Comparison of ENCODE assay signal across 1 cellular context in the genomic region with DNA sequence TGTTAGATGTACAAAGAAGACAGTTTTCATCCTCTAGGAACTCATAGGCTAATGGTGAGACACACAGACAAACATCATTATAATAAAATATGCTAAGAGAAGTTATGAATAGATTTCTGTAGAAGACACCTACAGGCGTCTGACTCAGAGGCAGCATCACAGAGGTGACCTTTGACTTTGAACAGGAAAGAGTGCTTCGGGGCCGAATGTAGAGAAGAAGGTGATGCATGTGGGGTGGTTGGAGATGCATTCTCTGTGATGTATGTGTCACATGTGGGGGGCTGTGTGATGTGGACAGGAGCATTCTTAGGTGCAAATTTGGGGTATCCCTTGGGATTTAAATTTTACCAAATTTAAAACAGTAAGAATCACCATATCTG.
TF ChIP-seq lines count a peak whose summit lies in the region.

No MANE protein-coding gene starts in this region.

TF ChIP-seq in WTC11, 78 proteins besides CTCF, POLR2A, EP300 and RAD21 (continued from another document):
- TF ChIP-seq, protein P1, sequence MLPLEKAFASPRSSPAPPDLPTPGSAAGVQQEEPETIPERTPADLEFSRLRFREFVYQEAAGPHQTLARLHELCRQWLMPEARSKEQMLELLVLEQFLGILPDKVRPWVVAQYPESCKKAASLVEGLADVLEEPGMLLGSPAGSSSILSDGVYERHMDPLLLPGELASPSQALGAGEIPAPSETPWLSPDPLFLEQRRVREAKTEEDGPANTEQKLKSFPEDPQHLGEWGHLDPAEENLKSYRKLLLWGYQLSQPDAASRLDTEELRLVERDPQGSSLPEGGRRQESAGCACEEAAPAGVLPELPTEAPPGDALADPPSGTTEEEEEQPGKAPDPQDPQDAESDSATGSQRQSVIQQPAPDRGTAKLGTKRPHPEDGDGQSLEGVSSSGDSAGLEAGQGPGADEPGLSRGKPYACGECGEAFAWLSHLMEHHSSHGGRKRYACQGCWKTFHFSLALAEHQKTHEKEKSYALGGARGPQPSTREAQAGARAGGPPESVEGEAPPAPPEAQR (CRISPR knock-in tag; IDR thresholded peaks at IDR 0.05) = no peak
- TF ChIP-seq ZNF317 (CRISPR knock-in tag; IDR thresholded peaks at IDR 0.05; ENCODE audit: borderline replicate concordance, low read depth) (no peak), AFF4 (CRISPR knock-in tag; IDR thresholded peaks at IDR 0.05; ENCODE audit: borderline replicate concordance) (no peak), ZNF671 (CRISPR knock-in tag; IDR thresholded peaks at IDR 0.05) (no peak), RELA (CRISPR knock-in tag; IDR thresholded peaks at IDR 0.05; ENCODE audit: borderline replicate concordance) (no peak), NR2C2 (CRISPR knock-in tag; IDR thresholded peaks at IDR 0.05) (no peak), TEAD4 (CRISPR knock-in tag; IDR thresholded peaks at IDR 0.05) (no peak), ZNF121 (CRISPR knock-in tag; IDR thresholded peaks at IDR 0.05) (no peak), NR3C1 (CRISPR knock-in tag; conservative IDR thresholded peaks at IDR 0.05; ENCODE audit: low read depth) (no peak), TEAD1 (CRISPR knock-in tag; IDR thresholded peaks at IDR 0.05) (no peak), ZNF423 (CRISPR knock-in tag; IDR thresholded peaks at IDR 0.05) (no peak), SMAD4 (CRISPR knock-in tag; IDR thresholded peaks at IDR 0.05) (no peak)
- TF ChIP-seq, protein P2, sequence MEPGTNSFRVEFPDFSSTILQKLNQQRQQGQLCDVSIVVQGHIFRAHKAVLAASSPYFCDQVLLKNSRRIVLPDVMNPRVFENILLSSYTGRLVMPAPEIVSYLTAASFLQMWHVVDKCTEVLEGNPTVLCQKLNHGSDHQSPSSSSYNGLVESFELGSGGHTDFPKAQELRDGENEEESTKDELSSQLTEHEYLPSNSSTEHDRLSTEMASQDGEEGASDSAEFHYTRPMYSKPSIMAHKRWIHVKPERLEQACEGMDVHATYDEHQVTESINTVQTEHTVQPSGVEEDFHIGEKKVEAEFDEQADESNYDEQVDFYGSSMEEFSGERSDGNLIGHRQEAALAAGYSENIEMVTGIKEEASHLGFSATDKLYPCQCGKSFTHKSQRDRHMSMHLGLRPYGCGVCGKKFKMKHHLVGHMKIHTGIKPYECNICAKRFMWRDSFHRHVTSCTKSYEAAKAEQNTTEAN (CRISPR knock-in tag; IDR thresholded peaks at IDR 0.05) = no peak
- TF ChIP-seq, protein P3, sequence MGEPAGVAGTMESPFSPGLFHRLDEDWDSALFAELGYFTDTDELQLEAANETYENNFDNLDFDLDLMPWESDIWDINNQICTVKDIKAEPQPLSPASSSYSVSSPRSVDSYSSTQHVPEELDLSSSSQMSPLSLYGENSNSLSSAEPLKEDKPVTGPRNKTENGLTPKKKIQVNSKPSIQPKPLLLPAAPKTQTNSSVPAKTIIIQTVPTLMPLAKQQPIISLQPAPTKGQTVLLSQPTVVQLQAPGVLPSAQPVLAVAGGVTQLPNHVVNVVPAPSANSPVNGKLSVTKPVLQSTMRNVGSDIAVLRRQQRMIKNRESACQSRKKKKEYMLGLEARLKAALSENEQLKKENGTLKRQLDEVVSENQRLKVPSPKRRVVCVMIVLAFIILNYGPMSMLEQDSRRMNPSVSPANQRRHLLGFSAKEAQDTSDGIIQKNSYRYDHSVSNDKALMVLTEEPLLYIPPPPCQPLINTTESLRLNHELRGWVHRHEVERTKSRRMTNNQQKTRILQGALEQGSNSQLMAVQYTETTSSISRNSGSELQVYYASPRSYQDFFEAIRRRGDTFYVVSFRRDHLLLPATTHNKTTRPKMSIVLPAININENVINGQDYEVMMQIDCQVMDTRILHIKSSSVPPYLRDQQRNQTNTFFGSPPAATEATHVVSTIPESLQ (CRISPR knock-in tag; IDR thresholded peaks at IDR 0.05) = no peak
- TF ChIP-seq, protein P4, sequence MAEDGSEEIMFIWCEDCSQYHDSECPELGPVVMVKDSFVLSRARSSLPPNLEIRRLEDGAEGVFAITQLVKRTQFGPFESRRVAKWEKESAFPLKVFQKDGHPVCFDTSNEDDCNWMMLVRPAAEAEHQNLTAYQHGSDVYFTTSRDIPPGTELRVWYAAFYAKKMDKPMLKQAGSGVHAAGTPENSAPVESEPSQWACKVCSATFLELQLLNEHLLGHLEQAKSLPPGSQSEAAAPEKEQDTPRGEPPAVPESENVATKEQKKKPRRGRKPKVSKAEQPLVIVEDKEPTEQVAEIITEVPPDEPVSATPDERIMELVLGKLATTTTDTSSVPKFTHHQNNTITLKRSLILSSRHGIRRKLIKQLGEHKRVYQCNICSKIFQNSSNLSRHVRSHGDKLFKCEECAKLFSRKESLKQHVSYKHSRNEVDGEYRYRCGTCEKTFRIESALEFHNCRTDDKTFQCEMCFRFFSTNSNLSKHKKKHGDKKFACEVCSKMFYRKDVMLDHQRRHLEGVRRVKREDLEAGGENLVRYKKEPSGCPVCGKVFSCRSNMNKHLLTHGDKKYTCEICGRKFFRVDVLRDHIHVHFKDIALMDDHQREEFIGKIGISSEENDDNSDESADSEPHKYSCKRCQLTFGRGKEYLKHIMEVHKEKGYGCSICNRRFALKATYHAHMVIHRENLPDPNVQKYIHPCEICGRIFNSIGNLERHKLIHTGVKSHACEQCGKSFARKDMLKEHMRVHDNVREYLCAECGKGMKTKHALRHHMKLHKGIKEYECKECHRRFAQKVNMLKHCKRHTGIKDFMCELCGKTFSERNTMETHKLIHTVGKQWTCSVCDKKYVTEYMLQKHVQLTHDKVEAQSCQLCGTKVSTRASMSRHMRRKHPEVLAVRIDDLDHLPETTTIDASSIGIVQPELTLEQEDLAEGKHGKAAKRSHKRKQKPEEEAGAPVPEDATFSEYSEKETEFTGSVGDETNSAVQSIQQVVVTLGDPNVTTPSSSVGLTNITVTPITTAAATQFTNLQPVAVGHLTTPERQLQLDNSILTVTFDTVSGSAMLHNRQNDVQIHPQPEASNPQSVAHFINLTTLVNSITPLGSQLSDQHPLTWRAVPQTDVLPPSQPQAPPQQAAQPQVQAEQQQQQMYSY (CRISPR knock-in tag; IDR thresholded peaks at IDR 0.05) = no peak
- TF ChIP-seq, protein P5, sequence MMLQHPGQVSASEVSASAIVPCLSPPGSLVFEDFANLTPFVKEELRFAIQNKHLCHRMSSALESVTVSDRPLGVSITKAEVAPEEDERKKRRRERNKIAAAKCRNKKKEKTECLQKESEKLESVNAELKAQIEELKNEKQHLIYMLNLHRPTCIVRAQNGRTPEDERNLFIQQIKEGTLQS (CRISPR knock-in tag; conservative IDR thresholded peaks at IDR 0.05) = no peak
